23 cellular contexts compared by ENCODE assay signal in genomic region chr3:163915279-163915678, GRCh38.
DNase-seq lines count a peak whose midpoint lies in the region; ATAC-seq, FAIRE-seq and TF ChIP-seq lines count a peak whose summit lies in the region.
"Had no signal": no experiment of that assay in that cellular context is flagged by ENCODE, and none has a peak within 500 bp of the region (broad histone marks: within the 10 kb centered on the region; RNA-seq: fewer than 3 reads in every experiment).

No MANE protein-coding gene starts in this region.

- no peak for TF ChIP-seq EP300 in HepG2 (IDR thresholded peaks at IDR 0.05; ENCODE audit: low read depth in 2 of 2, low read length in 2 of 2)
- no peak for TF ChIP-seq EP300 in HepG2 (CRISPR knock-in tag; IDR thresholded peaks at IDR 0.05; ENCODE audit: borderline replicate concordance)
- TF ChIP-seq EP300 in K562 (IDR thresholded peaks at IDR 0.05; ENCODE audit: low read length): no peak
- TF ChIP-seq EP300 in stomach (IDR thresholded peaks at IDR 0.05): no peak

- TF ChIP-seq POLR2A in HepG2 (IDR thresholded peaks at IDR 0.05; ENCODE audit: insufficient read depth in 1 of 2, low read depth in 2 of 2, low read length in 2 of 2) (no peak), right lobe of liver (IDR thresholded peaks at IDR 0.05) (no peak), K562 (conservative IDR thresholded peaks at IDR 0.05) (no peak), stomach (IDR thresholded peaks at IDR 0.05) (no peak)

- H3K4me3 ChIP-seq in HepG2 (replicated peaks in 1 of 3; ENCODE audit: insufficient read depth in 1 of 3, low read depth in 2 of 3, low read length in 3 of 3) (no peak overlapping the region), right lobe of liver (no peak overlapping the region), K562 (no peak overlapping the region), mesendoderm (ENCODE audit: low read length) (no peak overlapping the region), stomach (no peak overlapping the region)
- H3K4me3 ChIP-seq: BLaER1 treated with 17β-estradiol and CSF1 and Interleukin-3, amounts not matched to agents 10 nM and 100 nM had no signal

- H3K4me2 ChIP-seq in HepG2 (ENCODE audit: low read depth, low read length) (no peak overlapping the region), K562 (ENCODE audit: insufficient read depth, low read length) (no peak overlapping the region), mesendoderm (ENCODE audit: low read length) (no peak overlapping the region)
- H3K4me2 ChIP-seq: BLaER1 treated with 17β-estradiol and CSF1 and Interleukin-3, amounts not matched to agents 10 nM and 100 nM had no signal

- peak overlapping the region; percentile 60 for H3K18ac ChIP-seq in mesendoderm (ENCODE audit: low read length)

- POLR2A ChIA-PET in HepG2 (lab: Yijun Ruan, JAX): no interaction called here
- POLR2A ChIA-PET in K562 (lab: Yijun Ruan, JAX): no interaction called here

- no peak overlapping the region for H4K8ac ChIP-seq in mesendoderm (ENCODE audit: low read depth, low read length)

- H2BK120ac ChIP-seq in mesendoderm (ENCODE audit: low read depth, low read length): no peak overlapping the region

- no peak overlapping the region for H3K23ac ChIP-seq in mesendoderm (ENCODE audit: low read length)

- H2AFZ ChIP-seq in HepG2 (ENCODE audit: low read length) (no peak overlapping the region), K562 (ENCODE audit: low read depth, low read length) (no peak overlapping the region)

- no peaks in the 10 kb centered on the region for H3K4me1 ChIP-seq in HepG2 (ENCODE audit: insufficient read depth, low read length)
- H3K4me1 ChIP-seq in right lobe of liver: no peaks in the 10 kb centered on the region
- H3K4me1 ChIP-seq in K562 (replicated peaks in 1 of 2; ENCODE audit: control insufficient read depth in 2 of 2, insufficient read depth in 2 of 2, low read length in 2 of 2): no peaks in the 10 kb centered on the region
- no peaks in the 10 kb centered on the region for H3K4me1 ChIP-seq in mesendoderm (ENCODE audit: control insufficient read depth, low read depth, low read length)
- H3K4me1 ChIP-seq in stomach: no peaks in the 10 kb centered on the region
- H3K4me1 ChIP-seq: BE2C; BLaER1 treated with 17β-estradiol and CSF1 and Interleukin-3, amounts not matched to agents 10 nM and 100 nM had no signal

- H3K79me2 ChIP-seq in HepG2 (ENCODE audit: insufficient read depth, low read length): no peaks in the 10 kb centered on the region
- no peaks in the 10 kb centered on the region for H3K79me2 ChIP-seq in K562 (ENCODE audit: control insufficient read depth, insufficient read depth, low read length)
- H3K79me2 ChIP-seq in mesendoderm (ENCODE audit: control insufficient read depth, insufficient read depth, low read length): no peaks in the 10 kb centered on the region

- 4% methylated on average over 2 of the region's 2 CpGs for WGBS in HepG2 (ENCODE audit: low lambda C conversion rate)
- 67% methylated on average over 2 of the region's 2 CpGs for WGBS in right lobe of liver (ENCODE audit: insufficient coverage, low coverage, low lambda C conversion rate, missing lambda C conversion rate)
- WGBS in K562 (ENCODE audit: insufficient coverage, low coverage, missing lambda C conversion rate): 5% methylated on average over 2 of the region's 2 CpGs
- WGBS in mesendoderm (ENCODE audit: extremely low coverage, insufficient coverage, low lambda C conversion rate): no CpG with 5 or more reads among the region's 2 CpGs
- WGBS in stomach, 5 donors: 90 to 93% (median 91%) methylated on average over 2 of the region's 2 CpGs

- DNase-seq in HepG2 (ENCODE audit: low spot score) (no peak), right lobe of liver (no peak), K562 (ENCODE audit: extremely low read depth in 1 of 4, low spot score in 3 of 4) (no peak), mesendoderm (no peak), NCI-H69 (lab: John Stamatoyannopoulos, UW) (no peak), stomach (no peak)
- DNase-seq: ACHN; AML-193; BE2C; Calu3; CD4-positive, alpha-beta T cell; CD8-positive, alpha-beta memory T cell; COR-L47; DMS53; DMS79 treated with DMSO at 0.1 percent for 48 hours; GF-D8; GOT3; H7; HCEC 1CT had no signal

- no peak overlapping the region for H2BK15ac ChIP-seq in mesendoderm (replicated peaks; ENCODE audit: low read depth)

- H3K9ac ChIP-seq in HepG2 (ENCODE audit: insufficient read depth, low read depth, low read length): no peak overlapping the region
- no peak overlapping the region for H3K9ac ChIP-seq in K562 (ENCODE audit: insufficient read depth in 1 of 2, low read depth in 2 of 2, low read length in 2 of 2)
- no peak overlapping the region for H3K9ac ChIP-seq in mesendoderm (ENCODE audit: low read length)
- H3K9ac ChIP-seq: BLaER1 treated with 17β-estradiol and CSF1 and Interleukin-3, amounts not matched to agents 10 nM and 100 nM had no signal

- no peak overlapping the region for H2AK5ac ChIP-seq in mesendoderm (ENCODE audit: low read length)

- TF ChIP-seq CTCF in HepG2 (CRISPR knock-in tag; IDR thresholded peaks at IDR 0.05): no peak
- TF ChIP-seq CTCF in right lobe of liver (IDR thresholded peaks at IDR 0.05): no peak
- TF ChIP-seq CTCF in K562 (IDR thresholded peaks at IDR 0.05 in 2 of 3, conservative IDR thresholded peaks at IDR 0.05 in 1 of 3; ENCODE audit: insufficient read depth in 2 of 3, low read depth in 1 of 3, low read length in 3 of 3): no peak
- TF ChIP-seq CTCF in stomach (IDR thresholded peaks at IDR 0.05): no peak

- no peak overlapping the region for H3K4ac ChIP-seq in mesendoderm (ENCODE audit: low read depth, low read length)

- no TSS peak for BruUV-seq in HepG2 (replicated peaks; lab: Mats Ljungman, UMichigan)
- BruUV-seq in K562 (replicated peaks; lab: Mats Ljungman, UMichigan): no TSS peak

- H3K56ac ChIP-seq in mesendoderm (ENCODE audit: low read length): no peak overlapping the region

- H4K5ac ChIP-seq in mesendoderm (ENCODE audit: low read length): no peak overlapping the region

- H3K9me1 ChIP-seq in K562 (ENCODE audit: control insufficient read depth, insufficient read depth, low read length): no peaks in the 10 kb centered on the region

- no peaks in the 10 kb centered on the region for H3K36me3 ChIP-seq in HepG2 (replicated peaks in 1 of 2; ENCODE audit: control insufficient read depth in 1 of 2, insufficient read depth in 2 of 2, low read length in 2 of 2)
- H3K36me3 ChIP-seq in right lobe of liver: no peaks in the 10 kb centered on the region
- no peaks in the 10 kb centered on the region for H3K36me3 ChIP-seq in K562 (ENCODE audit: control insufficient read depth, insufficient read depth, low read length)
- H3K36me3 ChIP-seq in mesendoderm (ENCODE audit: control insufficient read depth, insufficient read depth, low read length): no peaks in the 10 kb centered on the region
- no peaks in the 10 kb centered on the region for H3K36me3 ChIP-seq in stomach
- H3K36me3 ChIP-seq: BE2C; BLaER1 treated with 17β-estradiol and CSF1 and Interleukin-3, amounts not matched to agents 10 nM and 100 nM had no signal

- no peak for FAIRE-seq in HepG2 (lab: Jason Lieb, UNC)
- no peak for FAIRE-seq in K562 (lab: Jason Lieb, UNC)
- FAIRE-seq: GM12891, GM18507 had no signal

- intact Hi-C loops in HepG2 (cut with micrococcal nuclease; ENCODE audit: unreplicated experiment): no loop called here
- intact Hi-C loops in right lobe of liver (cut with DNase I): no loop called here
- intact Hi-C loops in K562 (cut with micrococcal nuclease): no loop called here
- intact Hi-C loops in stomach (cut with DNase I; ENCODE audit: low total_unique reads): no loop called here

- in situ Hi-C loops in HepG2 (cut with HindIII; ENCODE audit: extremely low pct_ligation_motif_present, low pct_unique_long_range_greater_than_20kb): loop anchor here (10.0 kb wide), 1 partner anchor 1270 kb away; no protein-coding TSS in a partner anchor
- in situ Hi-C loops in K562 (cut with MboI): no loop called here

- H3K27ac ChIP-seq in HepG2 (ENCODE audit: extremely low read length, insufficient read depth, low read length) (no peak overlapping the region), right lobe of liver (no peak overlapping the region), K562 (ENCODE audit: extremely low read depth, low read depth, low read length) (no peak overlapping the region), mesendoderm (ENCODE audit: low read depth, low read length) (no peak overlapping the region), stomach (no peak overlapping the region)
- H3K27ac ChIP-seq: 22Rv1; BLaER1 treated with 17β-estradiol and CSF1 and Interleukin-3, amounts not matched to agents 10 nM and 100 nM had no signal

- CTCF ChIA-PET in HepG2 (lab: Yijun Ruan, JAX; ENCODE audit: low intra/inter-chr PET ratio, low total read pairs) (no interaction called here), K562 (lab: Yijun Ruan, JAX; ENCODE audit: low intra/inter-chr PET ratio) (no interaction called here)

- H4K20me1 ChIP-seq in HepG2 (ENCODE audit: insufficient read depth, low read length): no peaks in the 10 kb centered on the region
- no peaks in the 10 kb centered on the region for H4K20me1 ChIP-seq in K562 (replicated peaks; ENCODE audit: control insufficient read depth, insufficient read depth, low read length)
- H4K20me1 ChIP-seq: BLaER1 treated with 17β-estradiol and CSF1 and Interleukin-3, amounts not matched to agents 10 nM and 100 nM had no signal

- no peak for ATAC-seq in HepG2
- ATAC-seq in right lobe of liver: no peak
- no peak for ATAC-seq in K562

- TF ChIP-seq RAD21 in HepG2 (CRISPR knock-in tag; IDR thresholded peaks at IDR 0.05) (no peak), K562 (CRISPR knock-in tag; conservative IDR thresholded peaks at IDR 0.05 in 1 of 2, IDR thresholded peaks at IDR 0.05 in 1 of 2) (no peak)

- no peaks in the 10 kb centered on the region for H3K79me1 ChIP-seq in mesendoderm (ENCODE audit: low read length)

- H3K9me3 ChIP-seq in HepG2 (ENCODE audit: low read length) (no peaks in the 10 kb centered on the region), right lobe of liver (no peaks in the 10 kb centered on the region), K562 (replicated peaks; ENCODE audit: control insufficient read depth, insufficient read depth, low read depth, low read length) (no peaks in the 10 kb centered on the region), stomach (no peaks in the 10 kb centered on the region)
- H3K9me3 ChIP-seq: BE2C; BLaER1 treated with 17β-estradiol and CSF1 and Interleukin-3, amounts not matched to agents 10 nM and 100 nM had no signal

- H2BK5ac ChIP-seq in mesendoderm (ENCODE audit: low read length): no peak overlapping the region

- H3K27me3 ChIP-seq in HepG2 (ENCODE audit: control insufficient read depth in 1 of 2, insufficient read depth in 2 of 2, low read length in 2 of 2) (no peaks in the 10 kb centered on the region), right lobe of liver (no peaks in the 10 kb centered on the region), K562 (ENCODE audit: control insufficient read depth in 2 of 2, insufficient read depth in 2 of 2, low read length in 2 of 2) (no peaks in the 10 kb centered on the region), mesendoderm (ENCODE audit: insufficient read depth, low read length, poor library complexity) (no peaks in the 10 kb centered on the region), stomach (no peaks in the 10 kb centered on the region)
- H3K27me3 ChIP-seq: BE2C; BLaER1 treated with 17β-estradiol and CSF1 and Interleukin-3, amounts not matched to agents 10 nM and 100 nM had no signal

TF ChIP-seq in HepG2, 621 proteins besides CTCF, POLR2A, EP300 and RAD21 (continues in another document):
- TF ChIP-seq REL (CRISPR knock-in tag; conservative IDR thresholded peaks at IDR 0.05): no peak

TF ChIP-seq in K562, 482 proteins besides CTCF, POLR2A, EP300 and RAD21 (continues in another document):
- TF ChIP-seq ZNF316 (IDR thresholded peaks at IDR 0.05): peak; percentile 35; the same call in 1 of the 2 replicates

Comparison
In these comparisons a context has a peak if more than half of its experiments do, and no peak if none do; other contexts are left out.
1. Of the 241 proteins assayed by ChIP-seq in both HepG2 and K562: peak only in HepG2: MAFF and MAFK; only in K562: none; in both: none; in neither: 239.